In genomic region chr19:54478677-54479266, GRCh38 we compare ENCODE assay signal across 8 cellular contexts. TPM values are rescaled to one million over a fixed set of nuclear protein-coding genes. Genes with fewer than 3 reads are reported as not detected.
DNase-seq lines count a peak whose midpoint lies in the region; ATAC-seq and TF ChIP-seq lines count a peak whose summit lies in the region.

No MANE protein-coding gene starts in this region.

- H3K4me1 ChIP-seq in left ventricle myocardium inferior (peaks cover 7% of the 10 kb centered on the region), upper lobe of left lung (peaks cover under 1 to 6% (median 2%) of the 10 kb centered on the region in 4 donors)

- H3K27me3 ChIP-seq in left ventricle myocardium inferior (ENCODE audit: low read depth), result peaks cover 43% of the 10 kb centered on the region
- no peaks in the 10 kb centered on the region for H3K27me3 ChIP-seq in upper lobe of left lung

- intact Hi-C loops in left ventricle myocardium inferior (cut with micrococcal nuclease) (no loop called here), Right ventricle myocardium superior (cut with DNase I) (no loop called here)

- H3K27ac ChIP-seq in left ventricle myocardium inferior (replicated peaks), result no peak overlapping the region
- H3K27ac ChIP-seq in upper lobe of left lung, result no peak overlapping the region

- no peaks in the 10 kb centered on the region for H3K9me3 Mint-ChIP-seq in activated CD4-positive, alpha-beta memory T cell treated with anti-CD3 and anti-CD28 coated beads, Interleukin-2, amount 10 ng/mL, durations not matched to agents 7 days and 5 days

- TF ChIP-seq EP300 in upper lobe of left lung (IDR thresholded peaks at IDR 0.05), result no peak

- H3K36me3 Mint-ChIP-seq in activated CD4-positive, alpha-beta memory T cell treated with anti-CD3 and anti-CD28 coated beads, Interleukin-2, amount 10 ng/mL, durations not matched to agents 7 days and 5 days (ENCODE audit: low read depth), result no peaks in the 10 kb centered on the region

- DNase-seq in left ventricle myocardium inferior (no peak), Right ventricle myocardium superior (no peak), NCI-H146 (lab: John Stamatoyannopoulos, UW) (peak; percentile 56), inferior parietal cortex (ENCODE audit: extremely low spot score) (peak; percentile 32), upper lobe of left lung (no peak), GM19240 (ENCODE audit: insufficient read length, low spot score) (no peak), NCI-H187 (lab: John Stamatoyannopoulos, UW) (no peak)
- DNase-seq in activated CD4-positive, alpha-beta memory T cell treated with anti-CD3 and anti-CD28 coated beads, Interleukin-2, amount 10 ng/mL, durations not matched to agents 7 days and 5 days, result peak; percentile 39

- POLR2A ChIA-PET in activated CD4-positive, alpha-beta memory T cell treated with anti-CD3 and anti-CD28 coated beads, Interleukin-2, amount 10 ng/mL, durations not matched to agents 7 days and 5 days (lab: Charles Lee), result no interaction called here

- TF ChIP-seq CTCF in left ventricle myocardium inferior (IDR thresholded peaks at IDR 0.05; ENCODE audit: borderline replicate concordance), result peak; percentile 69
- TF ChIP-seq CTCF in upper lobe of left lung (IDR thresholded peaks at IDR 0.05), result peak in 5 of 6 experiments; percentile 20 to 43 (median 34)

- H3K27ac Mint-ChIP-seq in activated CD4-positive, alpha-beta memory T cell treated with anti-CD3 and anti-CD28 coated beads, Interleukin-2, amount 10 ng/mL, durations not matched to agents 7 days and 5 days, result no peak overlapping the region

- WGBS in upper lobe of left lung, 2 donors, result 15 to 23% methylated on average over 10 of the region's 10 CpGs

- CTCF ChIA-PET in activated CD4-positive, alpha-beta memory T cell treated with anti-CD3 and anti-CD28 coated beads, Interleukin-2, amount 10 ng/mL, durations not matched to agents 7 days and 5 days (lab: Charles Lee), result interaction anchor here (0.8 to 5.7 kb wide), 13 partner anchors 10 to 206 kb away, joined by 3 to 89 read pairs (median 4); partner anchors contain the start of gene LENG8

- no peak overlapping the region for H3K4me3 ChIP-seq in left ventricle myocardium inferior
- no peak overlapping the region for H3K4me3 ChIP-seq in upper lobe of left lung

- H3K36me3 ChIP-seq in left ventricle myocardium inferior (no peaks in the 10 kb centered on the region), upper lobe of left lung (no peaks in the 10 kb centered on the region)

- ATAC-seq in Right ventricle myocardium superior (ENCODE audit: poor library complexity) (no peak), upper lobe of left lung (ENCODE audit: low FRiP score in 2 of 2) (peak in 1 of 2 donors; percentile 60)

- H3K4me3 Mint-ChIP-seq in activated CD4-positive, alpha-beta memory T cell treated with anti-CD3 and anti-CD28 coated beads, Interleukin-2, amount 10 ng/mL, durations not matched to agents 7 days and 5 days, result no peak overlapping the region

- no peaks in the 10 kb centered on the region for H3K9me3 ChIP-seq in left ventricle myocardium inferior (replicated peaks)
- no peaks in the 10 kb centered on the region for H3K9me3 ChIP-seq in upper lobe of left lung

- peaks cover 26% of the 10 kb centered on the region for H3K27me3 Mint-ChIP-seq in activated CD4-positive, alpha-beta memory T cell treated with anti-CD3 and anti-CD28 coated beads, Interleukin-2, amount 10 ng/mL, durations not matched to agents 7 days and 5 days

- TF ChIP-seq POLR2A in upper lobe of left lung (IDR thresholded peaks at IDR 0.05), result no peak

- peaks cover 24% of the 10 kb centered on the region for H3K4me1 Mint-ChIP-seq in activated CD4-positive, alpha-beta memory T cell treated with anti-CD3 and anti-CD28 coated beads, Interleukin-2, amount 10 ng/mL, durations not matched to agents 7 days and 5 days

RNA-seq across cellular contexts. Expression of gene CDC42EP5, which starts 5.7 kb away (rescaled TPM):
- total RNA-seq in left ventricle myocardium inferior (8.7 TPM), Right ventricle myocardium superior (11.6 TPM), upper lobe of left lung (10 to 100 TPM; 11.1 to 40.4 (median 20.6) TPM)
- total RNA-seq in activated CD4-positive, alpha-beta memory T cell treated with anti-CD3 and anti-CD28 coated beads, Interleukin-2, amount 10 ng/mL, durations not matched to agents 7 days and 5 days, result not detected

RNA-seq across cellular contexts. Expression of gene LENG9, which starts 15.2 kb away (rescaled TPM):
- total RNA-seq in left ventricle myocardium inferior (1.7 TPM), Right ventricle myocardium superior (1.1 TPM), upper lobe of left lung (10 to 100 TPM in 2 of 6 donors, 1 to 10 TPM in 4; 3.3 to 12.6 (median 9.1) TPM)
- total RNA-seq in activated CD4-positive, alpha-beta memory T cell treated with anti-CD3 and anti-CD28 coated beads, Interleukin-2, amount 10 ng/mL, durations not matched to agents 7 days and 5 days, result 1 to 10 TPM; 8.5 to 8.7 TPM

RNA-seq across cellular contexts. Expression of gene LAIR2, which starts 23.9 kb away (rescaled TPM):
- total RNA-seq in left ventricle myocardium inferior (not detected), Right ventricle myocardium superior (not detected), upper lobe of left lung (not detected)
- total RNA-seq in activated CD4-positive, alpha-beta memory T cell treated with anti-CD3 and anti-CD28 coated beads, Interleukin-2, amount 10 ng/mL, durations not matched to agents 7 days and 5 days, result 1 to 10 TPM; 2.4 to 3.8 TPM

RNA-seq across cellular contexts. Expression of gene LENG8, which starts 29.8 kb away (rescaled TPM):
- 66.0 TPM for total RNA-seq in left ventricle myocardium inferior
- 56.0 TPM for total RNA-seq in Right ventricle myocardium superior
- 100 to 1,000 TPM; 231 to 233 TPM for total RNA-seq in activated CD4-positive, alpha-beta memory T cell treated with anti-CD3 and anti-CD28 coated beads, Interleukin-2, amount 10 ng/mL, durations not matched to agents 7 days and 5 days
- total RNA-seq in upper lobe of left lung, result 1,000 to 10,000 TPM in 1 of 6 donors, 100 to 1,000 TPM in 4, 10 to 100 TPM in 1; 72.2 to 1,027 (median 188) TPM

Comparison
In these comparisons a context has a peak if more than half of its experiments do, and no peak if none do; other contexts are left out.
1. DNase-seq: peak in NCI-H146 (single experiment), activated CD4-positive, alpha-beta memory T cell treated with anti-CD3 and anti-CD28 coated beads, Interleukin-2, amount 10 ng/mL, durations not matched to agents 7 days and 5 days (single experiment) and inferior parietal cortex (single experiment); none in left ventricle myocardium inferior (single experiment), Right ventricle myocardium superior (single experiment), upper lobe of left lung (0 of 2), GM19240 (single experiment) and NCI-H187 (0 of 2).